9 cellular contexts compared by ENCODE assay signal in genomic region chr15:57133127-57133968, GRCh38.
DNase-seq lines count a peak whose midpoint lies in the region; ATAC-seq and TF ChIP-seq lines count a peak whose summit lies in the region.
"Had no signal": no experiment of that assay in that cellular context is flagged by ENCODE, and none has a peak within 500 bp of the region (broad histone marks: within the 10 kb centered on the region; RNA-seq: fewer than 3 reads in every experiment).

No MANE protein-coding gene starts in this region.

- intact Hi-C loops in ovary (cut with DNase I) = loop anchor here in 1 of 4 donors (10.0 kb wide), 1 partner anchor 219 kb away; the partner anchor contains the start of gene TCF12

- H3K4me1 ChIP-seq in BE2C (peaks cover 23% of the 10 kb centered on the region), tibial nerve (peaks cover 0 to 40% (median 5%) of the 10 kb centered on the region in 4 donors), ovary (ENCODE audit: insufficient read depth) (peaks cover 2% of the 10 kb centered on the region)

- H3K27ac ChIP-seq in tibial nerve (no peak overlapping the region), ovary (no peak overlapping the region)
- H3K27ac ChIP-seq: skin epidermis had no signal

- DNase-seq in BE2C = peak; percentile 32
- DNase-seq in iris pigment epithelial cell (ENCODE audit: low read depth) = peak; percentile 41
- no peak for DNase-seq in tibial nerve (ENCODE audit: low spot score in 2 of 2)
- no peak for DNase-seq in ovary

- peak; percentile 53 for ATAC-seq in HG02981 (IDR thresholded peaks at IDR 0.05; ENCODE audit: unreplicated experiment)
- ATAC-seq in SK-N-SH treated with all-trans-retinoic acid at 6 μM for 48 hours = peak; percentile 35; the same call in 2 of the 3 replicates
- no peak for ATAC-seq in GM18867 (IDR thresholded peaks at IDR 0.05; ENCODE audit: unreplicated experiment)
- ATAC-seq in GM21528 (IDR thresholded peaks at IDR 0.05; ENCODE audit: low FRiP score, unreplicated experiment) = no peak

- TF ChIP-seq POLR2A in tibial nerve (IDR thresholded peaks at IDR 0.05) = no peak
- no peak for TF ChIP-seq POLR2A in ovary (IDR thresholded peaks at IDR 0.05)

- H3K9me3 ChIP-seq in BE2C (no peaks in the 10 kb centered on the region), tibial nerve (no peaks in the 10 kb centered on the region), ovary (no peaks in the 10 kb centered on the region)

- WGBS in tibial nerve, 2 donors = 69 to 72% methylated on average over 9 of the region's 9 CpGs
- WGBS in ovary, 3 donors = 76 to 79% (median 78%) methylated on average over 9 of the region's 9 CpGs

- TF ChIP-seq EP300 in tibial nerve (IDR thresholded peaks at IDR 0.05) (no peak), ovary (IDR thresholded peaks at IDR 0.05) (no peak)

- H3K4me3 ChIP-seq in BE2C (ENCODE audit: low read depth, low read length) (no peak overlapping the region), tibial nerve (no peak overlapping the region), ovary (no peak overlapping the region)
- H3K4me3 ChIP-seq: skin epidermis had no signal

- H3K36me3 ChIP-seq in BE2C (no peaks in the 10 kb centered on the region; the same call in none of the 2 replicates), tibial nerve (no peaks in the 10 kb centered on the region), ovary (no peaks in the 10 kb centered on the region)

- H3K27me3 ChIP-seq in BE2C = no peaks in the 10 kb centered on the region
- H3K27me3 ChIP-seq in tibial nerve = no peaks in the 10 kb centered on the region
- no peaks in the 10 kb centered on the region for H3K27me3 ChIP-seq in ovary

- TF ChIP-seq CTCF in BE2C (IDR thresholded peaks at IDR 0.05; ENCODE audit: low read depth, low read length) (no peak), tibial nerve (IDR thresholded peaks at IDR 0.05) (no peak), ovary (IDR thresholded peaks at IDR 0.05) (no peak)

TF ChIP-seq in SK-N-SH treated with all-trans-retinoic acid at 6 μM for 48 hours, 23 proteins besides CTCF, POLR2A, EP300 and RAD21:
- TF ChIP-seq SNAI2 (CRISPR knock-in tag; IDR thresholded peaks at IDR 0.05) (no peak), CREB5 (CRISPR knock-in tag; IDR thresholded peaks at IDR 0.05; ENCODE audit: low read depth) (no peak), ISL1 (CRISPR knock-in tag; IDR thresholded peaks at IDR 0.05) (no peak), TCF4 (CRISPR knock-in tag; IDR thresholded peaks at IDR 0.05; ENCODE audit: borderline replicate concordance) (no peak)
- TF ChIP-seq, protein P1, sequence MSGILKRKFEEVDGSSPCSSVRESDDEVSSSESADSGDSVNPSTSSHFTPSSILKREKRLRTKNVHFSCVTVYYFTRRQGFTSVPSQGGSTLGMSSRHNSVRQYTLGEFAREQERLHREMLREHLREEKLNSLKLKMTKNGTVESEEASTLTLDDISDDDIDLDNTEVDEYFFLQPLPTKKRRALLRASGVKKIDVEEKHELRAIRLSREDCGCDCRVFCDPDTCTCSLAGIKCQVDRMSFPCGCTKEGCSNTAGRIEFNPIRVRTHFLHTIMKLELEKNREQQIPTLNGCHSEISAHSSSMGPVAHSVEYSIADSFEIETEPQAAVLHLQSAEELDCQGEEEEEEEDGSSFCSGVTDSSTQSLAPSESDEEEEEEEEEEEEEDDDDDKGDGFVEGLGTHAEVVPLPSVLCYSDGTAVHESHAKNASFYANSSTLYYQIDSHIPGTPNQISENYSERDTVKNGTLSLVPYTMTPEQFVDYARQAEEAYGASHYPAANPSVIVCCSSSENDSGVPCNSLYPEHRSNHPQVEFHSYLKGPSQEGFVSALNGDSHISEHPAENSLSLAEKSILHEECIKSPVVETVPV (CRISPR knock-in tag; IDR thresholded peaks at IDR 0.05) = no peak

Comparison
In these comparisons a context has a peak if more than half of its experiments do, and no peak if none do; other contexts are left out.
1. DNase-seq: peak in BE2C (single experiment) and iris pigment epithelial cell (single experiment); none in tibial nerve (0 of 2) and ovary (0 of 5).
2. ATAC-seq: peak in HG02981 (single experiment) and SK-N-SH treated with all-trans-retinoic acid at 6 μM for 48 hours (single experiment); none in GM18867 (single experiment) and GM21528 (single experiment).